13 cellular contexts compared by ENCODE assay signal in genomic region chr15:92829875-92830274, GRCh38.
DNase-seq lines count a peak whose midpoint lies in the region; ATAC-seq and TF ChIP-seq lines count a peak whose summit lies in the region.
"Had no signal": no experiment of that assay in that cellular context is flagged by ENCODE, and none has a peak within 500 bp of the region (broad histone marks: within the 10 kb centered on the region; RNA-seq: fewer than 3 reads in every experiment).

No MANE protein-coding gene starts in this region.

- no peak for ATAC-seq in Panc1
- no peak for ATAC-seq in stimulated activated effector memory CD8-positive, alpha-beta T cell treated with anti-CD3 and anti-CD28 coated beads, Interleukin-12 subunit alpha, Interleukin-12 subunit beta, amount 100 ng/mL, for 72 hours
- ATAC-seq: pancreas had no signal

- H3K9me3 ChIP-seq in Panc1 (ENCODE audit: control insufficient read depth, insufficient read depth, low read depth, low read length) (no peaks in the 10 kb centered on the region), esophagus squamous epithelium (no peaks in the 10 kb centered on the region), MM.1S (replicated peaks; ENCODE audit: insufficient read depth, low read length) (no peaks in the 10 kb centered on the region)
- H3K9me3 ChIP-seq: pancreas, vagina had no signal

- H3K4me3 Mint-ChIP-seq in activated CD4-positive, alpha-beta T cell treated with anti-CD3 and anti-CD28 coated beads, Interleukin-2, amount 10 ng/mL, durations not matched to agents 7 days and 5 days = no peak overlapping the region
- no peak overlapping the region for H3K4me3 Mint-ChIP-seq in stimulated activated effector memory CD8-positive, alpha-beta T cell treated with anti-CD3 and anti-CD28 coated beads, Interleukin-12 subunit alpha, Interleukin-12 subunit beta, amount 100 ng/mL, for 72 hours
- H3K4me3 Mint-ChIP-seq: immature natural killer cell had no signal

- CTCF ChIA-PET in activated CD4-positive, alpha-beta T cell treated with anti-CD3 and anti-CD28 coated beads, Interleukin-2, amount 10 ng/mL, durations not matched to agents 7 days and 5 days (lab: Charles Lee) = interaction anchor here (0.9 to 6.7 kb wide), 6 partner anchors 9 to 88 kb away, joined by 3 to 47 read pairs (median 8); no protein-coding TSS in a partner anchor
- CTCF ChIA-PET in Panc1 (lab: Charles Lee) = no interaction called here

- BruUV-seq in Panc1 (replicated peaks; lab: Mats Ljungman, UMichigan) = no TSS peak

- no peaks in the 10 kb centered on the region for H3K9me2 ChIP-seq in MM.1S (replicated peaks; ENCODE audit: insufficient read depth, low read length)

- H3K4me1 ChIP-seq in Panc1 (ENCODE audit: control insufficient read depth, insufficient read depth, low read length) (peaks cover 54% of the 10 kb centered on the region), esophagus squamous epithelium (peaks cover 26 to 59% (median 29%) of the 10 kb centered on the region in 3 donors), MM.1S (ENCODE audit: low read length) (peaks cover 39% of the 10 kb centered on the region)

- H3K4me3 ChIP-seq in Panc1 (ENCODE audit: low read depth in 2 of 2, low read length in 2 of 2) (no peak overlapping the region), esophagus squamous epithelium (no peak overlapping the region), MM.1S (ENCODE audit: low read length) (no peak overlapping the region)
- H3K4me3 ChIP-seq: pancreas, vagina had no signal

- H3K27me3 ChIP-seq in Panc1 (ENCODE audit: control insufficient read depth, insufficient read depth, low read length) (no peaks in the 10 kb centered on the region), esophagus squamous epithelium (no peaks in the 10 kb centered on the region), MM.1S (replicated peaks; ENCODE audit: insufficient read depth, low read length) (no peaks in the 10 kb centered on the region)
- H3K27me3 ChIP-seq: pancreas, vagina had no signal

- 86 to 90% methylated on average over 3 of the region's 3 CpGs for WGBS in esophagus squamous epithelium, 2 donors

- peak overlapping the region; percentile 99 for H3K27ac ChIP-seq in Panc1 (ENCODE audit: low read length)
- H3K27ac ChIP-seq in esophagus squamous epithelium = peak overlapping the region in 3 of 4 donors; percentile 10 to 95 (median 94)
- H3K27ac ChIP-seq in MM.1S (ENCODE audit: low read length) = no peak overlapping the region

- peaks cover 57% of the 10 kb centered on the region for H3K4me1 Mint-ChIP-seq in activated CD4-positive, alpha-beta T cell treated with anti-CD3 and anti-CD28 coated beads, Interleukin-2, amount 10 ng/mL, durations not matched to agents 7 days and 5 days
- H3K4me1 Mint-ChIP-seq in stimulated activated effector memory CD8-positive, alpha-beta T cell treated with anti-CD3 and anti-CD28 coated beads, Interleukin-12 subunit alpha, Interleukin-12 subunit beta, amount 100 ng/mL, for 72 hours = peaks cover 43% of the 10 kb centered on the region

- H3K27me3 Mint-ChIP-seq in activated CD4-positive, alpha-beta T cell treated with anti-CD3 and anti-CD28 coated beads, Interleukin-2, amount 10 ng/mL, durations not matched to agents 7 days and 5 days = no peaks in the 10 kb centered on the region

- H3K9ac ChIP-seq in MM.1S (ENCODE audit: low read length) = no peak overlapping the region

- no peak for TF ChIP-seq CTCF in Panc1 (IDR thresholded peaks at IDR 0.05)
- TF ChIP-seq CTCF in esophagus squamous epithelium (IDR thresholded peaks at IDR 0.05) = no peak
- TF ChIP-seq CTCF in MM.1S (IDR thresholded peaks at IDR 0.05; ENCODE audit: low read length) = no peak

- H3K9me3 Mint-ChIP-seq in activated CD4-positive, alpha-beta T cell treated with anti-CD3 and anti-CD28 coated beads, Interleukin-2, amount 10 ng/mL, durations not matched to agents 7 days and 5 days = no peaks in the 10 kb centered on the region
- no peaks in the 10 kb centered on the region for H3K9me3 Mint-ChIP-seq in stimulated activated effector memory CD8-positive, alpha-beta T cell treated with anti-CD3 and anti-CD28 coated beads, Interleukin-12 subunit alpha, Interleukin-12 subunit beta, amount 100 ng/mL, for 72 hours
- H3K9me3 Mint-ChIP-seq: immature natural killer cell had no signal

- no peak overlapping the region for H2AFZ ChIP-seq in MM.1S (ENCODE audit: low read length)

- H3F3A ChIP-seq in MM.1S (ENCODE audit: insufficient read depth, low read length) = peaks cover 32% of the 10 kb centered on the region

- no peaks in the 10 kb centered on the region for H3K79me2 ChIP-seq in MM.1S (ENCODE audit: low read length)

- POLR2A ChIA-PET in activated CD4-positive, alpha-beta T cell treated with anti-CD3 and anti-CD28 coated beads, Interleukin-2, amount 10 ng/mL, durations not matched to agents 7 days and 5 days (lab: Charles Lee) = interaction anchor here (1.5 kb wide), 1 partner anchor 52 kb away, joined by 3 read pairs; no protein-coding TSS in a partner anchor
- POLR2A ChIA-PET in Panc1 (lab: Charles Lee) = interaction anchor here (1.1 kb wide), 1 partner anchor 50 kb away, joined by 3 read pairs; no protein-coding TSS in a partner anchor

- H3K4me2 ChIP-seq in MM.1S (ENCODE audit: low read depth, low read length) = no peak overlapping the region

- in situ Hi-C loops in Panc1 (cut with HindIII; ENCODE audit: low pct_unique_long_range_greater_than_20kb, low sequenced_read_pairs) = no loop called here

- peak overlapping the region; percentile 95 for H3K27ac Mint-ChIP-seq in activated CD4-positive, alpha-beta T cell treated with anti-CD3 and anti-CD28 coated beads, Interleukin-2, amount 10 ng/mL, durations not matched to agents 7 days and 5 days
- H3K27ac Mint-ChIP-seq in stimulated activated effector memory CD8-positive, alpha-beta T cell treated with anti-CD3 and anti-CD28 coated beads, Interleukin-12 subunit alpha, Interleukin-12 subunit beta, amount 100 ng/mL, for 72 hours = peak overlapping the region; percentile 99

- H3K36me3 ChIP-seq in Panc1 (ENCODE audit: control insufficient read depth, insufficient read depth, low read length) (no peaks in the 10 kb centered on the region), esophagus squamous epithelium (no peaks in the 10 kb centered on the region), MM.1S (replicated peaks; ENCODE audit: insufficient read depth, low read length) (no peaks in the 10 kb centered on the region)
- H3K36me3 ChIP-seq: pancreas, vagina had no signal

- intact Hi-C loops in Panc1 (cut with micrococcal nuclease; ENCODE audit: unreplicated experiment) (no loop called here), esophagus squamous epithelium (cut with DNase I) (no loop called here)

- peaks cover 4% of the 10 kb centered on the region for H3K36me3 Mint-ChIP-seq in activated CD4-positive, alpha-beta T cell treated with anti-CD3 and anti-CD28 coated beads, Interleukin-2, amount 10 ng/mL, durations not matched to agents 7 days and 5 days (ENCODE audit: low read depth)
- H3K36me3 Mint-ChIP-seq in stimulated activated effector memory CD8-positive, alpha-beta T cell treated with anti-CD3 and anti-CD28 coated beads, Interleukin-12 subunit alpha, Interleukin-12 subunit beta, amount 100 ng/mL, for 72 hours = peaks cover 15% of the 10 kb centered on the region
- H3K36me3 Mint-ChIP-seq: immature natural killer cell had no signal

- H4K20me1 ChIP-seq in MM.1S (ENCODE audit: insufficient read depth, low read length) = no peaks in the 10 kb centered on the region

- no peak for TF ChIP-seq POLR2A in esophagus squamous epithelium (IDR thresholded peaks at IDR 0.05)

- DNase-seq in activated CD4-positive, alpha-beta T cell treated with anti-CD3 and anti-CD28 coated beads, Interleukin-2, amount 10 ng/mL, durations not matched to agents 7 days and 5 days = no peak
- DNase-seq in activated CD4-positive, alpha-beta T cell treated with anti-CD3 and anti-CD28 coated beads, Interleukin-2, amount 50 U/mL, for 48 hours = no peak
- DNase-seq in Panc1 (ENCODE audit: low read depth, low spot score) = no peak
- DNase-seq in esophagus squamous epithelium (lab: John Stamatoyannopoulos, UW) = no peak
- DNase-seq in stimulated activated effector memory CD8-positive, alpha-beta T cell treated with anti-CD3 and anti-CD28 coated beads, Interleukin-12 subunit alpha, Interleukin-12 subunit beta, amount 100 ng/mL, for 72 hours (ENCODE audit: low spot score in 2 of 2) = no peak
- DNase-seq in nucleus accumbens (lab: John Stamatoyannopoulos, UW) = no peak
- no peak for DNase-seq in MM.1S
- no peak for DNase-seq in stimulated activated naive CD4-positive, alpha-beta T cell (lab: John Stamatoyannopoulos, UW)
- DNase-seq: amygdala, EL, immature natural killer cell, pancreas had no signal
